ENCODE assay signal across 9 cellular contexts in genomic region chr7:148712610-148713330, GRCh38. TPM values are rescaled to one million over a fixed set of nuclear protein-coding genes. Genes with fewer than 3 reads are reported as not detected.
A peak's percentile ranks its signal among the peaks of the same experiment; 100 is the strongest.
DNase-seq lines count a peak whose midpoint lies in the region; ATAC-seq and FAIRE-seq lines count a peak whose summit lies in the region.
"Had no signal": no experiment of that assay in that cellular context is flagged by ENCODE, and none has a peak within 500 bp of the region (broad histone marks: within the 10 kb centered on the region; RNA-seq: fewer than 3 reads in every experiment).

No MANE protein-coding gene starts in this region.

- FAIRE-seq in RCC 7860 (lab: Jason Lieb, UNC): no peak

- ATAC-seq in GM18517 (IDR thresholded peaks at IDR 0.05; ENCODE audit: unreplicated experiment): peak; percentile 54
- ATAC-seq in GM21367 (IDR thresholded peaks at IDR 0.05; ENCODE audit: unreplicated experiment): peak; percentile 41
- peak; percentile 45 for ATAC-seq in HG03378 (IDR thresholded peaks at IDR 0.05; ENCODE audit: unreplicated experiment)
- peak; percentile 62 for ATAC-seq in left ventricle myocardium superior

- intact Hi-C loops in left ventricle myocardium superior (cut with micrococcal nuclease): no loop called here

- DNase-seq in left ventricle myocardium superior (no peak), OCI-M2 (lab: John Stamatoyannopoulos, UW; ENCODE audit: unreplicated experiment) (no peak), RCC 7860 (ENCODE audit: low spot score) (no peak)
- no peak for DNase-seq in activated CD4-positive, alpha-beta T cell treated with anti-CD3 and anti-CD28 coated beads, Interleukin-2, amount 50 U/mL, for 1 hour
- DNase-seq: NCI-H1694, SW 1271 had no signal

RNA-seq across cellular contexts. Expression of gene CUL1, which starts 14.1 kb away (rescaled TPM):
- 48.7 TPM for total RNA-seq in left ventricle myocardium superior
